8 cellular contexts compared by ENCODE assay signal in the genomic region with DNA sequence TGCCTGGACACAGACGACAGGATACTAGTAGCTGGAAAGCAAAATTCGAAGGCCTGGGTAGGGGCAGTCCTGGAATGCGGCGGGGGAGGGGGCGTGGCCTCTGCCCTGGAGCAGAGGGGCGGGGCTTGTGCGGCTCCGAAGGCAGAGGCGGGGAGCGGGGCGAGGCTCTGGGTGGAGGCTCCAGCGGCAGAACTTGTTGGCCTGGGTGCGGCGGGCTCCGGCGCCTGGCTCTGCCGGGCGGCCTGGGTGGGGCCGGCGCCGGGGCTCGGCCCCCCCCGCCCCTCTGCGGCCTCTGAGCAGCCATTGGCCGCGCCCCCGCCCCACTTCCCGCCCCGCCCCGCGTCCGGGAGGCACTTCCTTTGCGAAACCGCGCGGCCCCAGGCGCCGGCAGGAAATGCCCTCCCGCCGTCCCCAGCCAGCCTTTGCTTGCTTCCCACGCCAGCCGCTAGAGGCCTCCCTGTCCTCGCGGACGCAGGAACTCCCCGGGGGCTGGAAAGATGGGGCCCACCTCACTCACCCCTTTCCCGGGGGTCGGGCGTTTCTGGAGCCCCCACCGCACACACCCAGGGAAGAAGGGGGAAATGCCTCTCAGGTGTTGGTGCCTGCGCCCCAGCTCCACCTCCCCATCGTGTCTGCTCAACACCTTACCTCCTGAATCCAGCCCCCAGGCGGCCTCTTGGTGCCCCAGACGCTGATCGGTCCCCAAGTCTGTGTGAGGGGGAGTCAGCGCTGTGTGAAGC. TPM values are rescaled to one million over a fixed set of nuclear protein-coding genes. Genes with fewer than 3 reads are reported as not detected.
A peak's percentile ranks its signal among the peaks of the same experiment; 100 is the strongest.
DNase-seq lines count a peak whose midpoint lies in the region; ATAC-seq and TF ChIP-seq lines count a peak whose summit lies in the region.

No MANE protein-coding gene starts in this region.

- peak overlapping the region; percentile 82 for H3K4me3 Mint-ChIP-seq in WTC11

- CTCF ChIA-PET in WTC11 (lab: Charles Lee): interaction anchor here (0.6 to 2.5 kb wide), 7 partner anchors 10 to 252 kb away, joined by 3 to 19 read pairs (median 4); no protein-coding TSS in a partner anchor

- POLR2A ChIA-PET in WTC11 (lab: Charles Lee): interaction anchor here (0.7 to 1.1 kb wide), 5 partner anchors 9 to 83 kb away, joined by 3 to 4 read pairs (median 3); partner anchors contain the start of genes CATIP and VIL1

- no peaks in the 10 kb centered on the region for H3K9me3 Mint-ChIP-seq in WTC11

- peak overlapping the region; percentile 37 to 39 for H3K4me3 ChIP-seq in cardiac fibroblast (replicated peaks in 1 of 2; ENCODE audit: low read depth in 2 of 2, low read length in 2 of 2)

- H3K36me3 Mint-ChIP-seq in WTC11: peaks cover 8% of the 10 kb centered on the region

- H3K4me1 Mint-ChIP-seq in WTC11: peaks cover 22% of the 10 kb centered on the region

- TF ChIP-seq CTCF in WTC11 (IDR thresholded peaks at IDR 0.05): peak; percentile 43; the same call in 1 of the 2 replicates
- peak; percentile 83 for TF ChIP-seq CTCF in cardiac fibroblast (IDR thresholded peaks at IDR 0.05; ENCODE audit: low read depth, low read length)

- peak overlapping the region; percentile 97 for H3K27ac Mint-ChIP-seq in WTC11

- H3K27me3 Mint-ChIP-seq in WTC11 (ENCODE audit: low read depth): no peaks in the 10 kb centered on the region

- DNase-seq in AG20443 (ENCODE audit: low spot score) (peak; percentile 98), NCI-H2227 treated with DMSO at 0.1 percent for 48 hours (lab: John Stamatoyannopoulos, UW) (peak; percentile 95), WTC11 (ENCODE audit: low spot score) (peak; percentile 98), cardiac fibroblast (ENCODE audit: low read depth in 2 of 2) (peak; percentile 94 to 98), iris pigment epithelial cell (ENCODE audit: low read depth) (peak; percentile 95)
- peak; percentile 83 to 96 for DNase-seq in stimulated activated CD4-positive, alpha-beta T cell treated with anti-CD3 and anti-CD28 coated beads, Interleukin-12 subunit alpha, Interleukin-12 subunit beta, amount 100 ng/mL, for 24 hours (ENCODE audit: low read depth in 2 of 2)

- ATAC-seq in GM19025 (IDR thresholded peaks at IDR 0.05; ENCODE audit: low read depth, unreplicated experiment) (peak; percentile 83), HG03196 (IDR thresholded peaks at IDR 0.05; ENCODE audit: unreplicated experiment) (peak; percentile 69), WTC11 (peak; percentile 92)

TF ChIP-seq in WTC11, 78 proteins besides CTCF, POLR2A, EP300 and RAD21 (continues in another document):
- peak; percentile 74; the same call in 1 of the 2 replicates for TF ChIP-seq ETV6 (CRISPR knock-in tag; IDR thresholded peaks at IDR 0.05)
- TF ChIP-seq NFATC4 (CRISPR knock-in tag; IDR thresholded peaks at IDR 0.05): no peak
- TF ChIP-seq, protein P1, sequence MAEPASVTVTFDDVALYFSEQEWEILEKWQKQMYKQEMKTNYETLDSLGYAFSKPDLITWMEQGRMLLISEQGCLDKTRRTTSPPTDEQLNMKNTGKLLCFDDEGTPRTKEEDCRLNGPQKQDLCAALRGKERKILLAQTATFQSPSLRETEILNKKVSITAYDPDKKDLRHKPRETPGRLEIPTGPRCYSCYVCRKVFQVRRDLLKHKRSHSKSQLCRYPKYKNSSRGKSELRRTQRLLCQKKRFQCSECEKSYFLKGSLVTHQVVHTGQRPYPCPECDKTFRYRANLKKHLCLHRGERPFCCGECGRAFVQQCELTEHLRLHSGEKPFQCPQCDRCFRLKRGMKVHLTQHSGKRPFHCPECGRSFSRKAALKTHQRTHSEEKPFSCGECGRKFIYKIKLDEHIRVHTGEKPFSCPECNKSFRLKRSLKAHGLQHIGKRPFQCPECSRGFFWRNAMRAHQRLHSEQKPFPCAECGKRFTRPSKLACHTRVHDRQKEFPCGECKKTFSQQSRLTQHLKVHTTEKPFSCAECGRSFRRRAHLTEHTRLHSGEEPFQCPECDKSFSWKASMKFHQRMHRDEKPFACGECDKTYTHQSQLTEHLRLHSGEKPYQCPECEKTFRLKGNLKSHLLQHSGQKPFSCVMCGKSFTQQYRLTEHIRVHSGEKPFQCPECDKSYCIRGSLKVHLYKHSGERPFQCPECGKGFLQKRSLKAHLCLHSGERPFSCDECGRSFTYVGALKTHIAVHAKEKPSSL (CRISPR knock-in tag; conservative IDR thresholded peaks at IDR 0.05): no peak
- TF ChIP-seq, protein P2, sequence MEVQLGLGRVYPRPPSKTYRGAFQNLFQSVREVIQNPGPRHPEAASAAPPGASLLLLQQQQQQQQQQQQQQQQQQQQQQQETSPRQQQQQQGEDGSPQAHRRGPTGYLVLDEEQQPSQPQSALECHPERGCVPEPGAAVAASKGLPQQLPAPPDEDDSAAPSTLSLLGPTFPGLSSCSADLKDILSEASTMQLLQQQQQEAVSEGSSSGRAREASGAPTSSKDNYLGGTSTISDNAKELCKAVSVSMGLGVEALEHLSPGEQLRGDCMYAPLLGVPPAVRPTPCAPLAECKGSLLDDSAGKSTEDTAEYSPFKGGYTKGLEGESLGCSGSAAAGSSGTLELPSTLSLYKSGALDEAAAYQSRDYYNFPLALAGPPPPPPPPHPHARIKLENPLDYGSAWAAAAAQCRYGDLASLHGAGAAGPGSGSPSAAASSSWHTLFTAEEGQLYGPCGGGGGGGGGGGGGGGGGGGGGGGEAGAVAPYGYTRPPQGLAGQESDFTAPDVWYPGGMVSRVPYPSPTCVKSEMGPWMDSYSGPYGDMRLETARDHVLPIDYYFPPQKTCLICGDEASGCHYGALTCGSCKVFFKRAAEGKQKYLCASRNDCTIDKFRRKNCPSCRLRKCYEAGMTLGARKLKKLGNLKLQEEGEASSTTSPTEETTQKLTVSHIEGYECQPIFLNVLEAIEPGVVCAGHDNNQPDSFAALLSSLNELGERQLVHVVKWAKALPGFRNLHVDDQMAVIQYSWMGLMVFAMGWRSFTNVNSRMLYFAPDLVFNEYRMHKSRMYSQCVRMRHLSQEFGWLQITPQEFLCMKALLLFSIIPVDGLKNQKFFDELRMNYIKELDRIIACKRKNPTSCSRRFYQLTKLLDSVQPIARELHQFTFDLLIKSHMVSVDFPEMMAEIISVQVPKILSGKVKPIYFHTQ (CRISPR knock-in tag; IDR thresholded peaks at IDR 0.05): 0 out of 2 replicates have a peak, but pooled peaks have one; percentile 8
- TF ChIP-seq STAT6 (CRISPR knock-in tag; conservative IDR thresholded peaks at IDR 0.05; ENCODE audit: low read depth): no peak
- TF ChIP-seq, protein P3, sequence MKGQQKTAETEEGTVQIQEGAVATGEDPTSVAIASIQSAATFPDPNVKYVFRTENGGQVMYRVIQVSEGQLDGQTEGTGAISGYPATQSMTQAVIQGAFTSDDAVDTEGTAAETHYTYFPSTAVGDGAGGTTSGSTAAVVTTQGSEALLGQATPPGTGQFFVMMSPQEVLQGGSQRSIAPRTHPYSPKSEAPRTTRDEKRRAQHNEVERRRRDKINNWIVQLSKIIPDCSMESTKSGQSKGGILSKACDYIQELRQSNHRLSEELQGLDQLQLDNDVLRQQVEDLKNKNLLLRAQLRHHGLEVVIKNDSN (CRISPR knock-in tag; IDR thresholded peaks at IDR 0.05): 0 out of 2 replicates have a peak, but pooled peaks have one; percentile 41
- no peak for TF ChIP-seq ZNF317 (CRISPR knock-in tag; IDR thresholded peaks at IDR 0.05; ENCODE audit: borderline replicate concordance, low read depth)
- peak; percentile 47; the same call in 1 of the 2 replicates for TF ChIP-seq FOXK1 (CRISPR knock-in tag; IDR thresholded peaks at IDR 0.05)
- TF ChIP-seq ZNF423 (CRISPR knock-in tag; IDR thresholded peaks at IDR 0.05): peak; percentile 64; the same call in 1 of the 2 replicates
- TF ChIP-seq GRHL2 (CRISPR knock-in tag; IDR thresholded peaks at IDR 0.05; ENCODE audit: insufficient replicate concordance, severe bottlenecking): no peak
- TF ChIP-seq SP1 (CRISPR knock-in tag; conservative IDR thresholded peaks at IDR 0.05): peak; percentile 63
- peak; percentile 63 for TF ChIP-seq GABPB1 (CRISPR knock-in tag; IDR thresholded peaks at IDR 0.05)
- TF ChIP-seq NFYB (CRISPR knock-in tag; conservative IDR thresholded peaks at IDR 0.05; ENCODE audit: low read depth): 0 out of 2 replicates have a peak, but pooled peaks have one; percentile 27
- 0 out of 2 replicates have a peak, but pooled peaks have one; percentile 21 for TF ChIP-seq ZNF416 (CRISPR knock-in tag; IDR thresholded peaks at IDR 0.05)

RNA-seq across cellular contexts. Expression of gene CTDSP1, which starts 6.7 kb away (rescaled TPM):
- total RNA-seq in WTC11 (2021): 25.4 to 27.9 TPM (median 27.4 TPM) in 3 replicates

RNA-seq across cellular contexts. Expression of gene VIL1, which starts 12.5 kb away (rescaled TPM):
- total RNA-seq in WTC11 (2021): 2.9 to 3.8 TPM (median 3.0 TPM) in 3 replicates

RNA-seq across cellular contexts. Expression of gene SLC11A1, which starts 24.3 kb away (rescaled TPM):
- 0.25 to 0.55 TPM (median 0.31 TPM) in 3 replicates for total RNA-seq in WTC11 (2021)

RNA-seq across cellular contexts. Expression of gene CATIP, which starts 49.7 kb away (rescaled TPM):
- total RNA-seq in WTC11 (2021): 0.25 to 0.26 TPM in 2 of 3 replicates, not detected in the other

Comparison
In these comparisons a context has a peak if more than half of its experiments do, and no peak if none do; other contexts are left out.
1. Peak in every context shown above with its lines: DNase-seq, ATAC-seq and H3K4me3 ChIP-seq.